ENCODE assay signal across 15 cellular contexts in the genomic region with DNA sequence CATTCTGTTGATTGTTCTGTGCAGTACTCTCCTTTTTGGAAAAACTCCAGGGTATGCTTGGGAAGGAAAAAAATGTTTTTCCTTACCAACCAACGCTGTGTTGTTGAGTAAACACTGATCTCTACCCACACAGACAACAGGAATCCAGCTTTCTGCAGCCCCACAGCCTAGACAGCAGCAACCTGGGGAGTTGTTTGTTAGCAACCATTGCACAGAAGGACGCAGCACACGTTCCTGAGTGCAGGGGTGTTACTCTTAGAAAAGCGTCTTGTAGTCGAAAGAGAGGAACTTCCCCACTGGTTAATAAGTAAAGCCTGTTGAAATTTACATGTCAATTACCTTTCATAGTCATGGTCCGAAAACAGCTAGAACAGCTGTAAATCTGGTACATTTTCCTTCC. TPM values are rescaled to one million over a fixed set of nuclear protein-coding genes. Genes with fewer than 3 reads are reported as not detected.
DNase-seq lines count a peak whose midpoint lies in the region; ATAC-seq and TF ChIP-seq lines count a peak whose summit lies in the region.
"Had no signal": no experiment of that assay in that cellular context is flagged by ENCODE, and none has a peak within 500 bp of the region (broad histone marks: within the 10 kb centered on the region; RNA-seq: fewer than 3 reads in every experiment).

No MANE protein-coding gene starts in this region.

- POLR2A ChIA-PET in activated CD4-positive, alpha-beta memory T cell treated with anti-CD3 and anti-CD28 coated beads, Interleukin-2, amount 10 ng/mL, durations not matched to agents 7 days and 5 days (lab: Charles Lee) = no interaction called here

- no peak for TF ChIP-seq POLR2A in lower leg skin (IDR thresholded peaks at IDR 0.05)

- H3K27me3 ChIP-seq in SJSA1 (replicated peaks) (no peaks in the 10 kb centered on the region), muscle layer of duodenum (ENCODE audit: low read depth, low read length) (no peaks in the 10 kb centered on the region)

- H3K27me3 Mint-ChIP-seq in activated CD4-positive, alpha-beta memory T cell treated with anti-CD3 and anti-CD28 coated beads, Interleukin-2, amount 10 ng/mL, durations not matched to agents 7 days and 5 days = no peaks in the 10 kb centered on the region
- H3K27me3 Mint-ChIP-seq: activated naive CD8-positive, alpha-beta T cell treated with anti-CD3 and anti-CD28 coated beads for 36 hours; B cell; T-cell had no signal

- peaks cover 20% of the 10 kb centered on the region for H3K36me3 ChIP-seq in SJSA1
- H3K36me3 ChIP-seq in muscle layer of duodenum (ENCODE audit: control insufficient read depth in 1 of 2, insufficient read depth in 2 of 2, low read length in 2 of 2) = peaks cover 0 to under 1% of the 10 kb centered on the region in 2 donors

- peaks cover 10% of the 10 kb centered on the region for H3K36me3 Mint-ChIP-seq in activated CD4-positive, alpha-beta memory T cell treated with anti-CD3 and anti-CD28 coated beads, Interleukin-2, amount 10 ng/mL, durations not matched to agents 7 days and 5 days (ENCODE audit: low read depth)
- H3K36me3 Mint-ChIP-seq in stimulated activated effector memory CD8-positive, alpha-beta T cell treated with anti-CD3 and anti-CD28 coated beads, Interleukin-12 subunit alpha, Interleukin-12 subunit beta, amount 100 ng/mL, for 72 hours = peaks cover 28% of the 10 kb centered on the region

- 9 to 22% methylated on average over 6 of the region's 6 CpGs for WGBS in lower leg skin, 2 donors

- no peak overlapping the region for H3K4me3 Mint-ChIP-seq in activated CD4-positive, alpha-beta memory T cell treated with anti-CD3 and anti-CD28 coated beads, Interleukin-2, amount 10 ng/mL, durations not matched to agents 7 days and 5 days
- no peak overlapping the region for H3K4me3 Mint-ChIP-seq in stimulated activated effector memory CD8-positive, alpha-beta T cell treated with anti-CD3 and anti-CD28 coated beads, Interleukin-12 subunit alpha, Interleukin-12 subunit beta, amount 100 ng/mL, for 72 hours
- H3K4me3 Mint-ChIP-seq: activated naive CD8-positive, alpha-beta T cell treated with anti-CD3 and anti-CD28 coated beads for 36 hours; B cell; T-cell had no signal

- H3K27ac ChIP-seq in SJSA1 (peak overlapping the region; percentile 68), muscle layer of duodenum (ENCODE audit: low read length) (peak overlapping the region; percentile 10)
- H3K27ac ChIP-seq: epithelial cell of prostate had no signal

- TF ChIP-seq CTCF in lower leg skin (IDR thresholded peaks at IDR 0.05) = no peak

- CTCF ChIA-PET in activated CD4-positive, alpha-beta memory T cell treated with anti-CD3 and anti-CD28 coated beads, Interleukin-2, amount 10 ng/mL, durations not matched to agents 7 days and 5 days (lab: Charles Lee) = interaction anchor here (1.0 to 14.8 kb wide), 3 partner anchors 9 to 247 kb away, joined by 3 to 390 read pairs (median 5); no protein-coding TSS in a partner anchor

- peaks cover 7% of the 10 kb centered on the region for H3K4me1 Mint-ChIP-seq in activated CD4-positive, alpha-beta memory T cell treated with anti-CD3 and anti-CD28 coated beads, Interleukin-2, amount 10 ng/mL, durations not matched to agents 7 days and 5 days
- no peaks in the 10 kb centered on the region for H3K4me1 Mint-ChIP-seq in stimulated activated effector memory CD8-positive, alpha-beta T cell treated with anti-CD3 and anti-CD28 coated beads, Interleukin-12 subunit alpha, Interleukin-12 subunit beta, amount 100 ng/mL, for 72 hours
- H3K4me1 Mint-ChIP-seq: B cell, T-cell had no signal

- intact Hi-C loops in lower leg skin (cut with DNase I; ENCODE audit: low total_unique reads) = no loop called here

- H3K9me3 Mint-ChIP-seq in activated CD4-positive, alpha-beta memory T cell treated with anti-CD3 and anti-CD28 coated beads, Interleukin-2, amount 10 ng/mL, durations not matched to agents 7 days and 5 days = no peaks in the 10 kb centered on the region
- H3K9me3 Mint-ChIP-seq in stimulated activated effector memory CD8-positive, alpha-beta T cell treated with anti-CD3 and anti-CD28 coated beads, Interleukin-12 subunit alpha, Interleukin-12 subunit beta, amount 100 ng/mL, for 72 hours = no peaks in the 10 kb centered on the region
- H3K9me3 Mint-ChIP-seq: activated naive CD8-positive, alpha-beta T cell treated with anti-CD3 and anti-CD28 coated beads for 36 hours; T-cell had no signal

- no peak for ATAC-seq in stimulated activated effector memory CD8-positive, alpha-beta T cell treated with anti-CD3 and anti-CD28 coated beads, Interleukin-12 subunit alpha, Interleukin-12 subunit beta, amount 100 ng/mL, for 72 hours
- ATAC-seq in HG02571 (IDR thresholded peaks at IDR 0.05; ENCODE audit: unreplicated experiment) = no peak
- ATAC-seq: T-cell had no signal

- DNase-seq in AG20443 (ENCODE audit: low spot score) (peak; percentile 77), SJSA1 (ENCODE audit: low read depth in 1 of 2, low spot score in 2 of 2) (peak in 1 of 2 experiments; percentile 34), fibroblast of peridontal ligament (ENCODE audit: extremely low read depth) (peak; percentile 59), lower leg skin (ENCODE audit: low spot score in 2 of 2) (no peak)
- no peak for DNase-seq in activated CD4-positive, alpha-beta memory T cell treated with anti-CD3 and anti-CD28 coated beads, Interleukin-2, amount 10 ng/mL, durations not matched to agents 7 days and 5 days
- no peak for DNase-seq in stimulated activated effector memory CD8-positive, alpha-beta T cell treated with anti-CD3 and anti-CD28 coated beads, Interleukin-12 subunit alpha, Interleukin-12 subunit beta, amount 100 ng/mL, for 72 hours (ENCODE audit: low spot score in 2 of 2)
- DNase-seq: activated CD8-positive, alpha-beta memory T cell treated with anti-CD3 and anti-CD28 coated beads for 24 hours; activated naive CD8-positive, alpha-beta T cell treated with anti-CD3 and anti-CD28 coated beads for 36 hours; GDM1; NCI-H69; T-cell had no signal

- no peak overlapping the region for H3K27ac Mint-ChIP-seq in activated CD4-positive, alpha-beta memory T cell treated with anti-CD3 and anti-CD28 coated beads, Interleukin-2, amount 10 ng/mL, durations not matched to agents 7 days and 5 days
- no peak overlapping the region for H3K27ac Mint-ChIP-seq in stimulated activated effector memory CD8-positive, alpha-beta T cell treated with anti-CD3 and anti-CD28 coated beads, Interleukin-12 subunit alpha, Interleukin-12 subunit beta, amount 100 ng/mL, for 72 hours
- H3K27ac Mint-ChIP-seq: B cell, T-cell had no signal

- no peaks in the 10 kb centered on the region for H3K9me3 ChIP-seq in SJSA1 (replicated peaks)
- no peaks in the 10 kb centered on the region for H3K9me3 ChIP-seq in muscle layer of duodenum (ENCODE audit: control insufficient read depth in 1 of 2, low read length in 2 of 2)

- peaks cover 31% of the 10 kb centered on the region for H3K4me1 ChIP-seq in SJSA1 (replicated peaks)
- H3K4me1 ChIP-seq in muscle layer of duodenum (ENCODE audit: control insufficient read depth in 1 of 2, insufficient read depth in 2 of 2, low read length in 2 of 2) = peaks cover 0 to 19% of the 10 kb centered on the region in 2 donors

- H3K4me3 ChIP-seq in SJSA1 (no peak overlapping the region), muscle layer of duodenum (ENCODE audit: low read depth in 1 of 2, low read length in 2 of 2) (no peak overlapping the region), lower leg skin (ENCODE audit: low read depth, poor library complexity, severe bottlenecking) (no peak overlapping the region)

RNA-seq across cellular contexts. Expression of gene SMYD2, which starts 56.6 kb away (rescaled TPM):
- 69.5 and 77.1 TPM in 2 replicates for total RNA-seq in SJSA1 (2014; rRNA removed; shearing (Covaris generic))
- total RNA-seq in lower leg skin = 10 to 100 TPM; 17.1 to 30.0 (median 26.2) TPM
- 10 to 100 TPM; 33.8 to 34.9 TPM for total RNA-seq in activated CD4-positive, alpha-beta memory T cell treated with anti-CD3 and anti-CD28 coated beads, Interleukin-2, amount 10 ng/mL, durations not matched to agents 7 days and 5 days

Comparison
In these comparisons a context has a peak if more than half of its experiments do, and no peak if none do; other contexts are left out.
1. DNase-seq: peak in AG20443 (single experiment) and fibroblast of peridontal ligament (single experiment); none in lower leg skin (0 of 2), activated CD4-positive, alpha-beta memory T cell treated with anti-CD3 and anti-CD28 coated beads, Interleukin-2, amount 10 ng/mL, durations not matched to agents 7 days and 5 days (single experiment) and stimulated activated effector memory CD8-positive, alpha-beta T cell treated with anti-CD3 and anti-CD28 coated beads, Interleukin-12 subunit alpha, Interleukin-12 subunit beta, amount 100 ng/mL, for 72 hours (0 of 2).